Comparison of ENCODE assay signal across 12 cellular contexts in the genomic region with DNA sequence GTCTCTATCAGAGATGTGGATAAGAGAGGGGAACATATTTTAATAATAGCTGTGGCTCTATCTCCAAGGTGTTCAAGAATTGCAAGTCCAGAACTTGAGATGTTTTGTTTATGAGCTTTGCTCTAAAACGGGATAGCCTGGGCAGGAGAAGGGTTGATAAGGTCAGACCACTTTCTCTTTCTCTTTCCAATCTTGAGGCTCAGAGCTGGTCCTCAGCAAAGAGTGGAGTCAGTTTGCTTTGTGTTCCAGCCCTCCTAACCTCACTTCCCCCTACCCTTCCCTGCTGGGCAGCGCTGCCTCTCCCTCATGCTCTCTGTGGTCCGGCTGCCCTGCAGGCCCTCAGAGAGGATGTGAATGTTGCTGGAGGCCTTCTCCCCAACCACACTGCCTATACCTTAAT. TPM values are rescaled to one million over a fixed set of nuclear protein-coding genes. Genes with fewer than 3 reads are reported as not detected.
DNase-seq lines count a peak whose midpoint lies in the region; ATAC-seq and TF ChIP-seq lines count a peak whose summit lies in the region.
"Had no signal": no experiment of that assay in that cellular context is flagged by ENCODE, and none has a peak within 500 bp of the region (broad histone marks: within the 10 kb centered on the region; RNA-seq: fewer than 3 reads in every experiment).

No MANE protein-coding gene starts in this region.

- H3K27ac Mint-ChIP-seq in CD8-positive, alpha-beta memory T cell: peak overlapping the region; percentile 1 to 97 (median 78)

- no peaks in the 10 kb centered on the region for H3K9me3 ChIP-seq in CD8-positive, alpha-beta memory T cell (ENCODE audit: low read length)
- H3K9me3 ChIP-seq in Peyer's patch (no peaks in the 10 kb centered on the region), left lung (no peaks in the 10 kb centered on the region)
- H3K9me3 ChIP-seq: stomach had no signal

- no peak overlapping the region for H3K4me3 ChIP-seq in CD8-positive, alpha-beta memory T cell (ENCODE audit: low read length)
- H3K4me3 ChIP-seq in Peyer's patch: no peak overlapping the region
- H3K4me3 ChIP-seq in left lung: no peak overlapping the region
- H3K4me3 ChIP-seq: stomach had no signal

- H3K36me3 ChIP-seq in CD8-positive, alpha-beta memory T cell (ENCODE audit: insufficient read depth, low read length): no peaks in the 10 kb centered on the region
- H3K36me3 ChIP-seq in Peyer's patch (no peaks in the 10 kb centered on the region), left lung (no peaks in the 10 kb centered on the region)
- H3K36me3 ChIP-seq: stomach had no signal

- TF ChIP-seq POLR2A in Peyer's patch (IDR thresholded peaks at IDR 0.05): no peak

- peak; percentile 43 for ATAC-seq in GM21367 (IDR thresholded peaks at IDR 0.05; ENCODE audit: unreplicated experiment)
- peak; percentile 25 for ATAC-seq in left lung
- ATAC-seq in GM21423 (IDR thresholded peaks at IDR 0.05; ENCODE audit: unreplicated experiment): no peak
- ATAC-seq in HG03135 (IDR thresholded peaks at IDR 0.05; ENCODE audit: unreplicated experiment): no peak

- H3K27ac ChIP-seq in CD8-positive, alpha-beta memory T cell (ENCODE audit: low read depth, low read length): no peak overlapping the region
- H3K27ac ChIP-seq in Peyer's patch: peak overlapping the region in 3 of 4 donors; percentile 23 to 78 (median 56)
- H3K27ac ChIP-seq in left lung: peak overlapping the region in 1 of 2 donors; percentile 7

- peaks cover 44 to 92% (median 81%) of the 10 kb centered on the region in 3 donors for H3K4me1 Mint-ChIP-seq in CD8-positive, alpha-beta memory T cell

- no peak for TF ChIP-seq CTCF in Peyer's patch (IDR thresholded peaks at IDR 0.05)
- no peak for TF ChIP-seq CTCF in left lung (IDR thresholded peaks at IDR 0.05)

- H3K4me3 Mint-ChIP-seq in CD8-positive, alpha-beta memory T cell: peak overlapping the region in 5 of 7 donors; percentile 10 to 78 (median 44)

- H3K4me1 ChIP-seq in CD8-positive, alpha-beta memory T cell (ENCODE audit: insufficient read depth, low read length): peaks cover 60% of the 10 kb centered on the region
- H3K4me1 ChIP-seq in Peyer's patch: peaks cover 0 to 40% (median 14%) of the 10 kb centered on the region in 4 donors
- peaks cover 0 to 69% of the 10 kb centered on the region in 2 donors for H3K4me1 ChIP-seq in left lung

- H3K27me3 Mint-ChIP-seq in CD8-positive, alpha-beta memory T cell: peaks cover 0 to 2% of the 10 kb centered on the region in 2 donors

- peaks cover 0 to 36% (median 8%) of the 10 kb centered on the region in 3 donors for H3K36me3 Mint-ChIP-seq in CD8-positive, alpha-beta memory T cell

- H3K9me3 Mint-ChIP-seq in CD8-positive, alpha-beta memory T cell: no peaks in the 10 kb centered on the region

- no peaks in the 10 kb centered on the region for H3K27me3 ChIP-seq in CD8-positive, alpha-beta memory T cell (ENCODE audit: insufficient read depth, low read length, poor library complexity, severe bottlenecking)
- H3K27me3 ChIP-seq in Peyer's patch (no peaks in the 10 kb centered on the region), left lung (no peaks in the 10 kb centered on the region)
- H3K27me3 ChIP-seq: stomach had no signal

- no peak for DNase-seq in CD8-positive, alpha-beta memory T cell
- DNase-seq in Peyer's patch (no peak), left lung (peak in 1 of 2 donors; percentile 79), GM19240 (ENCODE audit: insufficient read length, low spot score) (no peak), AG20443 (ENCODE audit: low spot score) (no peak)
- DNase-seq: DMS53, midbrain, NCI-H526, stomach had no signal

- intact Hi-C loops in left lung (cut with DNase I): no loop called here

- POLR2A ChIA-PET in CD8-positive, alpha-beta memory T cell (lab: Charles Lee): interaction anchor here (0.6 to 0.8 kb wide), 3 partner anchors 21 to 430 kb away, joined by 3 read pairs; partner anchors contain the start of gene KLHL24

- CTCF ChIA-PET in CD8-positive, alpha-beta memory T cell (lab: Charles Lee): interaction anchor here (0.9 kb wide), 1 partner anchor 11 kb away, joined by 3 read pairs; no protein-coding TSS in a partner anchor

RNA-seq across cellular contexts. Expression of gene KLHL6, which starts 13.8 kb away (rescaled TPM):
- total RNA-seq in CD8-positive, alpha-beta memory T cell: 10 to 100 TPM; 31.0 to 31.3 TPM
- 9.1 TPM for polyA plus RNA-seq in CD8-positive, alpha-beta memory T cell
- total RNA-seq in Peyer's patch (10 to 100 TPM in 1 of 4 donors, 1 to 10 TPM in 3; 1.6 to 53.6 (median 4.9) TPM), left lung (10 to 100 TPM in 1 of 2 donors, 1 to 10 TPM in 1; 8.2 to 21.6 TPM)

Comparison
In these comparisons a context has a peak if more than half of its experiments do, and no peak if none do; other contexts are left out.
1. ATAC-seq: peak in GM21367 (single experiment) and left lung (single experiment); none in GM21423 (single experiment) and HG03135 (single experiment).